ENCODE assay signal across 13 cellular contexts in the genomic region with DNA sequence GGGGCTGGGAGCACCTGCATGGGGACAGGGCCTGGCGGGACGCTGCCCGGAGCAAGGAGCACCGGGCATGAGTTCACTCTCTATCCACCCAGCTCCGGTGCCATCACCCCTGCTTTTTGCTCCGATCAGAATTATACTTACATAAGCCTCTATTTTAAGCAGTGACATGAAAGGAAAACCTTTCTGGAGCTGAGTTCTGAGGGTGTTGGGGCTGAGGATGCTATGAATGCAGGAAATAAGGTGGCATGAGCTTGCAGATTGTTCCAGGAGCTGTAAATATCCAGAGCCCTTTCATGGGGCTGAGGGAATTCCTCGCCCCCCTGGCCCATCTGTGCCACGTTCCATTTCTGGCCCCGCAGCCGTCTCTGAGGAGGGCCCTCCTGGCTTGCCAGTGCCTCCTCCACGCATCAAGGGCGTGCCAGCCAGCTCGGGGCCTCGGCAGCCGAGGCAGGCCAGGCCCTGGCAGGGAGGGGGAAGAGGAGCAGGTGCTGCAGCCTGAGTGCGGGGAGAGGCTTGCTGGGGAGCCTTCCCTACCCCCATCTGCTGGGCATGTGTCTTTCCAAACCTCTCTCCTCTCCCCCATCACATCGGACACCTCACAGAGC.
DNase-seq lines count a peak whose midpoint lies in the region; ATAC-seq and TF ChIP-seq lines count a peak whose summit lies in the region.
"Had no signal": no experiment of that assay in that cellular context is flagged by ENCODE, and none has a peak within 500 bp of the region (broad histone marks: within the 10 kb centered on the region; RNA-seq: fewer than 3 reads in every experiment).

No MANE protein-coding gene starts in this region.

- POLR2A ChIA-PET in activated naive CD8-positive, alpha-beta T cell treated with anti-CD3 and anti-CD28 coated beads, Interleukin-2, amount 10 ng/mL, durations not matched to agents 7 days and 5 days (lab: Charles Lee) = no interaction called here

- H4K20me1 ChIP-seq in GM23338 (replicated peaks; ENCODE audit: insufficient read depth) = no peaks in the 10 kb centered on the region

- peaks cover 20% of the 10 kb centered on the region for H3K27me3 Mint-ChIP-seq in GM23338 (ENCODE audit: insufficient read depth, low read depth, poor library complexity)
- no peaks in the 10 kb centered on the region for H3K27me3 Mint-ChIP-seq in activated naive CD8-positive, alpha-beta T cell treated with anti-CD3 and anti-CD28 coated beads, Interleukin-2, amount 10 ng/mL, durations not matched to agents 7 days and 5 days

- H3F3A ChIP-seq in GM23338 (replicated peaks; ENCODE audit: low read depth) = no peaks in the 10 kb centered on the region

- no peaks in the 10 kb centered on the region for H3K9me2 ChIP-seq in GM23338 (ENCODE audit: insufficient read depth)

- TF ChIP-seq POLR2A in gastrocnemius medialis (IDR thresholded peaks at IDR 0.05) = no peak

- H3K4me3 Mint-ChIP-seq in GM23338 = no peak overlapping the region
- no peak overlapping the region for H3K4me3 Mint-ChIP-seq in activated naive CD8-positive, alpha-beta T cell treated with anti-CD3 and anti-CD28 coated beads, Interleukin-2, amount 10 ng/mL, durations not matched to agents 7 days and 5 days
- H3K4me3 Mint-ChIP-seq: CD14-positive monocyte had no signal

- in situ Hi-C loops in gastrocnemius medialis (cut with MboI; ENCODE audit: low sequenced_read_pairs in 4 of 4) = loop anchor here in 1 of 4 donors (25.0 kb wide), 1 partner anchor 155 kb away; a partner anchor contains a TSS

- H3K4me1 ChIP-seq in GM23338 (ENCODE audit: insufficient read depth) = no peaks in the 10 kb centered on the region
- peaks cover 0 to 80% of the 10 kb centered on the region in 2 donors for H3K4me1 ChIP-seq in right atrium auricular region
- H3K4me1 ChIP-seq in gastrocnemius medialis = peaks cover 35 to 42% of the 10 kb centered on the region in 2 donors

- peaks cover 32% of the 10 kb centered on the region for H3K4me1 Mint-ChIP-seq in GM23338
- peaks cover 3% of the 10 kb centered on the region for H3K4me1 Mint-ChIP-seq in activated naive CD8-positive, alpha-beta T cell treated with anti-CD3 and anti-CD28 coated beads, Interleukin-2, amount 10 ng/mL, durations not matched to agents 7 days and 5 days

- no peaks in the 10 kb centered on the region for H3K36me3 Mint-ChIP-seq in GM23338 (ENCODE audit: low read depth)
- peaks cover 7% of the 10 kb centered on the region for H3K36me3 Mint-ChIP-seq in activated naive CD8-positive, alpha-beta T cell treated with anti-CD3 and anti-CD28 coated beads, Interleukin-2, amount 10 ng/mL, durations not matched to agents 7 days and 5 days

- no peaks in the 10 kb centered on the region for H3K9me3 ChIP-seq in right atrium auricular region
- no peaks in the 10 kb centered on the region for H3K9me3 ChIP-seq in gastrocnemius medialis

- H3K36me3 ChIP-seq in GM23338 (ENCODE audit: insufficient read depth) (no peaks in the 10 kb centered on the region), right atrium auricular region (peaks cover 18% of the 10 kb centered on the region), gastrocnemius medialis (no peaks in the 10 kb centered on the region)

- no peak overlapping the region for H2AFZ ChIP-seq in GM23338

- H3K79me2 ChIP-seq in GM23338 (replicated peaks; ENCODE audit: insufficient read depth) = no peaks in the 10 kb centered on the region

- DNase-seq in GM23338 (ENCODE audit: low spot score) = no peak
- no peak for DNase-seq in activated naive CD8-positive, alpha-beta T cell treated with anti-CD3 and anti-CD28 coated beads, Interleukin-2, amount 10 ng/mL, durations not matched to agents 7 days and 5 days
- no peak for DNase-seq in right atrium auricular region (ENCODE audit: low spot score)
- no peak for DNase-seq in gastrocnemius medialis
- DNase-seq in activated CD4-positive, alpha-beta T cell treated with anti-CD3 and anti-CD28 coated beads, Interleukin-2, amount 50 U/mL, for 4 hours = no peak
- DNase-seq in activated naive CD4-positive, alpha-beta T cell (lab: John Stamatoyannopoulos, UW) = no peak
- DNase-seq in omental fat pad (ENCODE audit: low spot score) = no peak
- DNase-seq: activated CD4-positive, CD25-positive, alpha-beta regulatory T cell treated with anti-CD3 and anti-CD28 coated beads, Interleukin-2, amount 50 U/mL, for 72 hours; effector CD4-positive, alpha-beta T cell; NCI-H1048 had no signal

- no peak for ATAC-seq in GM23338
- no peak for ATAC-seq in activated naive CD8-positive, alpha-beta T cell treated with anti-CD3 and anti-CD28 coated beads, Interleukin-2, amount 10 ng/mL, durations not matched to agents 7 days and 5 days (ENCODE audit: low read depth)
- peak in 1 of 2 donors; percentile 32 for ATAC-seq in gastrocnemius medialis
- no peak for ATAC-seq in HG03432 (IDR thresholded peaks at IDR 0.05; ENCODE audit: unreplicated experiment)
- ATAC-seq in omental fat pad (ENCODE audit: low FRiP score) = no peak

- no peak overlapping the region for H3K27ac ChIP-seq in GM23338 (ENCODE audit: low read depth)
- peak overlapping the region; percentile 59 to 81 for H3K27ac ChIP-seq in right atrium auricular region
- peak overlapping the region; percentile 50 to 65 (median 52) for H3K27ac ChIP-seq in gastrocnemius medialis

- no peaks in the 10 kb centered on the region for H3K9me3 Mint-ChIP-seq in GM23338
- no peaks in the 10 kb centered on the region for H3K9me3 Mint-ChIP-seq in activated naive CD8-positive, alpha-beta T cell treated with anti-CD3 and anti-CD28 coated beads, Interleukin-2, amount 10 ng/mL, durations not matched to agents 7 days and 5 days
- H3K9me3 Mint-ChIP-seq: activated T-helper 2 cell treated with anti-CD3 and anti-CD28 coated beads, Interferon-gamma antibody, Interleukin-2, Interleukin-4, amounts not matched to agents 10 μg/mL and 5 μg/mL and 100 μg/mL, durations not matched to agents 14 hours and 24 hours and 36 hours; CD14-positive monocyte had no signal

- TF ChIP-seq CTCF in GM23338 (conservative IDR thresholded peaks at IDR 0.05; ENCODE audit: low read depth in 2 of 2) = no peak
- TF ChIP-seq CTCF in right atrium auricular region (IDR thresholded peaks at IDR 0.05) = no peak
- TF ChIP-seq CTCF in gastrocnemius medialis (IDR thresholded peaks at IDR 0.05 in 4 of 5, conservative IDR thresholded peaks at IDR 0.05 in 1 of 5) = peak in 1 of 5 experiments; percentile 0
- no peak for TF ChIP-seq CTCF in omental fat pad (IDR thresholded peaks at IDR 0.05)

- no peak overlapping the region for H3K4me3 ChIP-seq in GM23338
- H3K4me3 ChIP-seq in right atrium auricular region = no peak overlapping the region
- no peak overlapping the region for H3K4me3 ChIP-seq in gastrocnemius medialis

- H3K27me3 ChIP-seq in GM23338 (ENCODE audit: insufficient read depth) (no peaks in the 10 kb centered on the region), right atrium auricular region (no peaks in the 10 kb centered on the region), gastrocnemius medialis (no peaks in the 10 kb centered on the region)

- no peak overlapping the region for H3K4me2 ChIP-seq in GM23338

- intact Hi-C loops in gastrocnemius medialis (cut with DNase I; ENCODE audit: low total_unique reads) = no loop called here

- peak overlapping the region; percentile 60; the same call in 1 of the 2 replicates for H3K27ac Mint-ChIP-seq in GM23338
- peak overlapping the region; percentile 15 for H3K27ac Mint-ChIP-seq in activated naive CD8-positive, alpha-beta T cell treated with anti-CD3 and anti-CD28 coated beads, Interleukin-2, amount 10 ng/mL, durations not matched to agents 7 days and 5 days
- H3K27ac Mint-ChIP-seq: activated T-helper 2 cell treated with anti-CD3 and anti-CD28 coated beads, Interferon-gamma antibody, Interleukin-2, Interleukin-4, amounts not matched to agents 10 μg/mL and 5 μg/mL and 100 μg/mL, durations not matched to agents 14 hours and 24 hours and 36 hours had no signal

TF ChIP-seq in GM23338, 12 proteins besides CTCF, POLR2A, EP300 and RAD21 (continues in another document):
- no peak for TF ChIP-seq JUNB (IDR thresholded peaks at IDR 0.05; ENCODE audit: unreplicated experiment)
- TF ChIP-seq NANOG (IDR thresholded peaks at IDR 0.05; ENCODE audit: borderline replicate concordance) = no peak
- TF ChIP-seq, protein P1, sequence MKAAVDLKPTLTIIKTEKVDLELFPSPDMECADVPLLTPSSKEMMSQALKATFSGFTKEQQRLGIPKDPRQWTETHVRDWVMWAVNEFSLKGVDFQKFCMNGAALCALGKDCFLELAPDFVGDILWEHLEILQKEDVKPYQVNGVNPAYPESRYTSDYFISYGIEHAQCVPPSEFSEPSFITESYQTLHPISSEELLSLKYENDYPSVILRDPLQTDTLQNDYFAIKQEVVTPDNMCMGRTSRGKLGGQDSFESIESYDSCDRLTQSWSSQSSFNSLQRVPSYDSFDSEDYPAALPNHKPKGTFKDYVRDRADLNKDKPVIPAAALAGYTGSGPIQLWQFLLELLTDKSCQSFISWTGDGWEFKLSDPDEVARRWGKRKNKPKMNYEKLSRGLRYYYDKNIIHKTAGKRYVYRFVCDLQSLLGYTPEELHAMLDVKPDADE (IDR thresholded peaks at IDR 0.05) = no peak
- TF ChIP-seq EZH2phosphoT487 (IDR thresholded peaks at IDR 0.05; ENCODE audit: unreplicated experiment) = no peak
- no peak for TF ChIP-seq CREB1 (CRISPR knock-in tag; IDR thresholded peaks at IDR 0.05; ENCODE audit: low read depth)
- TF ChIP-seq ZNF114 (CRISPR knock-in tag; IDR thresholded peaks at IDR 0.05) = no peak
